ENCODE assay signal across 19 cellular contexts in the genomic region with DNA sequence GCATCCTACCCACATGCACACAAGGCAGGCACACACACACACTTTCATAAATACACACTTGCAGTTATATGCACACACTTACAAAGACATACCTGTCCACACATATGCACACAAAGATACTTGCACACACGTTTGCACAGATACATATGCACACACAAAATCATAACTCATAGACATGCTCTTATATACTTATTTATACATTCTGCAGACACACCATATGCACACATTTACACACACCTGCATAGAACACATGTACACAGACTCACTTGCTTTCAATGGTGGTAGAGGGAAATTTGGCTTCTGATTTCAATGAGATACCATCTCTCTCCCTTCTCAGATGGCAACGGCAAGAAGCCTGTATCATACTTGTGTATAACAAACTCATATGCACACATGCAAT.
"Had no signal": no experiment of that assay in that cellular context is flagged by ENCODE, and none has a peak within 500 bp of the region (broad histone marks: within the 10 kb centered on the region; RNA-seq: fewer than 3 reads in every experiment).

No MANE protein-coding gene starts in this region.

- H3K36me3 ChIP-seq: left ventricle myocardium inferior, right atrium auricular region, right lobe of liver, tibial nerve, uterus had no signal

- ATAC-seq: naive thymus-derived CD8-positive, alpha-beta T cell; right lobe of liver; stimulated activated memory B cell treated with anti-CD40 and anti-IgM and Interleukin-4, amounts not matched to agents 10 μg/mL and 1 μg/mL and 100 μg/mL, for 72 hours; stimulated activated naive CD8-positive, alpha-beta T cell treated with anti-CD3 and anti-CD28 coated beads, Interleukin-15, amount 100 ng/mL, for 72 hours had no signal

- H3K9me3 ChIP-seq: left ventricle myocardium inferior, right atrium auricular region, right lobe of liver, tibial nerve, uterus had no signal

- H3K27me3 ChIP-seq: right lobe of liver had no signal

- DNase-seq: islet precursor cell; left ventricle myocardium inferior; midbrain; naive thymus-derived CD8-positive, alpha-beta T cell; nucleus accumbens; right lobe of liver; stimulated activated CD4-positive, alpha-beta T cell treated with anti-CD3 and anti-CD28 coated beads, Interleukin-1b, Interleukin-23, amount 100 ng/mL, for 48 hours; stimulated activated CD4-positive, alpha-beta T cell treated with anti-CD3 and anti-CD28 coated beads, Interleukin-2, amount 100 ng/mL, for 48 hours; stimulated activated CD4-positive, alpha-beta T cell treated with anti-CD3 and anti-CD28 coated beads, Interleukin-4, amount 100 ng/mL, for 4 hours; stimulated activated CD8-positive, alpha-beta memory T cell treated with anti-CD3 and anti-CD28 coated beads, Interleukin-4, amount 100 ng/mL, for 48 hours; stimulated activated naive CD4-positive, alpha-beta T cell treated with Interleukin-2 at 50 U/mL for 16 hours; stimulated activated naive CD8-positive, alpha-beta T cell treated with anti-CD3 and anti-CD28 coated beads, Interleukin-15, amount 100 ng/mL, for 72 hours; substantia nigra; uterus had no signal

- H3K4me3 ChIP-seq: hepatocyte, left ventricle myocardium inferior, right atrium auricular region, right lobe of liver, tibial nerve, uterus had no signal

- H3K27ac ChIP-seq: hepatocyte, left ventricle myocardium inferior, parathyroid adenoma, right atrium auricular region, right lobe of liver, tibial nerve, uterus had no signal

- H3K4me1 ChIP-seq: parathyroid adenoma, uterus had no signal
